1 cellular context compared by ENCODE assay signal in the genomic region with DNA sequence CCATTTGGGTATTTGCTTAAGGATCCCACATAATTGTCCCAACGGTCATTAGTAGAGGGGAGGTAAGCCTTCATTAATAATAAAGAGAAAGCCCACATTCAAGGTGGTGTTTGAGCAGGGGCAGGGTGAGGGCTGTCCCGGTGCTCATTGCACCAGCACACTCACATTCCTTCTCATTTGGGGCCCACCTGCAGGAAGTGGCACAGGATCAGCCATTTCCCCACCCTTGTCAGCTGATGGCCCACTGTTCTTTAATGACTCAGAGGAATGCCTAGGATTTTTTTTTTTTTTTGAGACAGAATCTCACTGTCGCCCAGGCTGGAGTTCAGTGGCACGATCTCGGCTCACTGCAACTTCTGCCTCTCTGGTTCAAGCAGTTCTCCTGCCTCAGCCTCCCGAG.
TF ChIP-seq lines count a peak whose summit lies in the region.

No MANE protein-coding gene starts in this region.

TF ChIP-seq in GM23338, 12 proteins besides CTCF, POLR2A, EP300 and RAD21 (continued from another document):
- TF ChIP-seq, protein P1, sequence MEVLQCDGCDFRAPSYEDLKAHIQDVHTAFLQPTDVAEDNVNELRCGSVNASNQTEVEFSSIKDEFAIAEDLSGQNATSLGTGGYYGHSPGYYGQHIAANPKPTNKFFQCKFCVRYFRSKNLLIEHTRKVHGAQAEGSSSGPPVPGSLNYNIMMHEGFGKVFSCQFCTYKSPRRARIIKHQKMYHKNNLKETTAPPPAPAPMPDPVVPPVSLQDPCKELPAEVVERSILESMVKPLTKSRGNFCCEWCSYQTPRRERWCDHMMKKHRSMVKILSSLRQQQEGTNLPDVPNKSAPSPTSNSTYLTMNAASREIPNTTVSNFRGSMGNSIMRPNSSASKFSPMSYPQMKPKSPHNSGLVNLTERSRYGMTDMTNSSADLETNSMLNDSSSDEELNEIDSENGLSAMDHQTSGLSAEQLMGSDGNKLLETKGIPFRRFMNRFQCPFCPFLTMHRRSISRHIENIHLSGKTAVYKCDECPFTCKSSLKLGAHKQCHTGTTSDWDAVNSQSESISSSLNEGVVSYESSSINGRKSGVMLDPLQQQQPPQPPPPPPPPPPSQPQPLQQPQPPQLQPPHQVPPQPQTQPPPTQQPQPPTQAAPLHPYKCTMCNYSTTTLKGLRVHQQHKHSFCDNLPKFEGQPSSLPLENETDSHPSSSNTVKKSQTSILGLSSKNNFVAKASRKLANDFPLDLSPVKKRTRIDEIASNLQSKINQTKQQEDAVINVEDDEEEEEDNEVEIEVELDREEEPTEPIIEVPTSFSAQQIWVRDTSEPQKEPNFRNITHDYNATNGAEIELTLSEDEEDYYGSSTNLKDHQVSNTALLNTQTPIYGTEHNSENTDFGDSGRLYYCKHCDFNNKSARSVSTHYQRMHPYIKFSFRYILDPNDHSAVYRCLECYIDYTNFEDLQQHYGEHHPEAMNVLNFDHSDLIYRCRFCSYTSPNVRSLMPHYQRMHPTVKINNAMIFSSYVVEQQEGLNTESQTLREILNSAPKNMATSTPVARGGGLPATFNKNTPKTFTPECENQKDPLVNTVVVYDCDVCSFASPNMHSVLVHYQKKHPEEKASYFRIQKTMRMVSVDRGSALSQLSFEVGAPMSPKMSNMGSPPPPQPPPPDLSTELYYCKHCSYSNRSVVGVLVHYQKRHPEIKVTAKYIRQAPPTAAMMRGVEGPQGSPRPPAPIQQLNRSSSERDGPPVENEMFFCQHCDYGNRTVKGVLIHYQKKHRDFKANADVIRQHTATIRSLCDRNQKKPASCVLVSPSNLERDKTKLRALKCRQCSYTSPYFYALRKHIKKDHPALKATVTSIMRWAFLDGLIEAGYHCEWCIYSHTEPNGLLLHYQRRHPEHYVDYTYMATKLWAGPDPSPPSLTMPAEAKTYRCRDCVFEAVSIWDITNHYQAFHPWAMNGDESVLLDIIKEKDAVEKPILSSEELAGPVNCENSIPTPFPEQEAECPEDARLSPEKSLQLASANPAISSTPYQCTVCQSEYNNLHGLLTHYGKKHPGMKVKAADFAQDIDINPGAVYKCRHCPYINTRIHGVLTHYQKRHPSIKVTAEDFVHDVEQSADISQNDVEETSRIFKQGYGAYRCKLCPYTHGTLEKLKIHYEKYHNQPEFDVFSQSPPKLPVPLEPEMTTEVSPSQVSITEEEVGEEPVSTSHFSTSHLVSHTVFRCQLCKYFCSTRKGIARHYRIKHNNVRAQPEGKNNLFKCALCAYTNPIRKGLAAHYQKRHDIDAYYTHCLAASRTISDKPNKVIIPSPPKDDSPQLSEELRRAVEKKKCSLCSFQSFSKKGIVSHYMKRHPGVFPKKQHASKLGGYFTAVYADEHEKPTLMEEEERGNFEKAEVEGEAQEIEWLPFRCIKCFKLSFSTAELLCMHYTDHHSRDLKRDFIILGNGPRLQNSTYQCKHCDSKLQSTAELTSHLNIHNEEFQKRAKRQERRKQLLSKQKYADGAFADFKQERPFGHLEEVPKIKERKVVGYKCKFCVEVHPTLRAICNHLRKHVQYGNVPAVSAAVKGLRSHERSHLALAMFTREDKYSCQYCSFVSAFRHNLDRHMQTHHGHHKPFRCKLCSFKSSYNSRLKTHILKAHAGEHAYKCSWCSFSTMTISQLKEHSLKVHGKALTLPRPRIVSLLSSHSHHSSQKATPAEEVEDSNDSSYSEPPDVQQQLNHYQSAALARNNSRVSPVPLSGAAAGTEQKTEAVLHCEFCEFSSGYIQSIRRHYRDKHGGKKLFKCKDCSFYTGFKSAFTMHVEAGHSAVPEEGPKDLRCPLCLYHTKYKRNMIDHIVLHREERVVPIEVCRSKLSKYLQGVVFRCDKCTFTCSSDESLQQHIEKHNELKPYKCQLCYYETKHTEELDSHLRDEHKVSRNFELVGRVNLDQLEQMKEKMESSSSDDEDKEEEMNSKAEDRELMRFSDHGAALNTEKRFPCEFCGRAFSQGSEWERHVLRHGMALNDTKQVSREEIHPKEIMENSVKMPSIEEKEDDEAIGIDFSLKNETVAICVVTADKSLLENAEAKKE (CRISPR knock-in tag; IDR thresholded peaks at IDR 0.05) = no peak
- TF ChIP-seq ZNF331 (CRISPR knock-in tag; IDR thresholded peaks at IDR 0.05; ENCODE audit: low read depth) (no peak), POLR2AphosphoS5 (IDR thresholded peaks at IDR 0.05; ENCODE audit: low read depth) (no peak), EZH2phosphoT487 (IDR thresholded peaks at IDR 0.05; ENCODE audit: unreplicated experiment) (no peak), NANOG (IDR thresholded peaks at IDR 0.05; ENCODE audit: borderline replicate concordance) (no peak), JUNB (IDR thresholded peaks at IDR 0.05; ENCODE audit: unreplicated experiment) (no peak), EZH2 (IDR thresholded peaks at IDR 0.05; ENCODE audit: low read depth, unreplicated experiment) (no peak), ZNF114 (CRISPR knock-in tag; IDR thresholded peaks at IDR 0.05) (no peak), STAT1 (IDR thresholded peaks at IDR 0.05; ENCODE audit: unreplicated experiment) (no peak)
TF ChIP-seq in GM23338: peak in this region for 0.
